Comparison of ENCODE assay signal across 9 cellular contexts in the genomic region with DNA sequence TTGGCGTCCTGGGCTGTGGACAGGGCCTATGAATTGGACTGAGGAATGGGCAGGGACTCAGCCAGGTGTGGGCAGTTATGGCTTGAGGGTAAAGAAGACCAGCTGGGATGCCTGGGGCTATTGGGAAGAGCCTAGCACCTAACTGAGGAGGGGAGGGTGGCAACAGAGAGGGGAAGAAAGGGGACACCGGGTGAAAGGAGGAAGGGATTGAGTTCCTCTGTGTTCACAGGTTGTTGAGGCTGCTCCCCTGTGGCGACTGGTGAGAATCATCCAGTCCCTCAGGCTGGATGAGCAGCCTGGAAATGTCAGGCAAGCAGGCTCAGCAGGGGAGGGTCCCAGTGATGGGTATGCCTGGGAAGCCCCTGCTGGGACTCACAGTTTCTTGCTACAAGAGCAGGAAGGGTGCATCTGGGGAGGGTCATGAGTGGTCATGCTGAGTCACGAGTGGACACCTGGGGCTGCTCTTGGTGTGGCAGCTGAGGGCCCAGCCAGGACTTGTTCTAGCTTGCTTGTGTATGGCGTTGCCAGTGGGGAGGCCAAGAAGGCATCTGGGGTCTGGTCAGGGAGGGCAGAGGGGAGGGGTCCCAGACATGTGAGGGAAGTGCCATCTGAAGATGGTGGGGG. TPM values are rescaled to one million over a fixed set of nuclear protein-coding genes. Genes with fewer than 3 reads are reported as not detected.
DNase-seq lines count a peak whose midpoint lies in the region; ATAC-seq and TF ChIP-seq lines count a peak whose summit lies in the region.
"Had no signal": no experiment of that assay in that cellular context is flagged by ENCODE, and none has a peak within 500 bp of the region (broad histone marks: within the 10 kb centered on the region; RNA-seq: fewer than 3 reads in every experiment).

No MANE protein-coding gene starts in this region.

- 67 to 72% methylated on average over 4 to 5 of the region's 5 CpGs for WGBS in endodermal cell (ENCODE audit: insufficient coverage in 1 of 2, insufficient read length in 1 of 2), 2 experiments

- H3K4me1 ChIP-seq in endodermal cell (ENCODE audit: control insufficient read depth, insufficient read depth, low read length) (no peaks in the 10 kb centered on the region), skeletal muscle satellite cell (ENCODE audit: control insufficient read depth, insufficient read depth, low read length) (peaks cover 13% of the 10 kb centered on the region)

- H3K9me3 Mint-ChIP-seq in activated CD4-positive, alpha-beta T cell treated with anti-CD3 and anti-CD28 coated beads for 36 hours (ENCODE audit: low read depth), result no peaks in the 10 kb centered on the region
- no peaks in the 10 kb centered on the region for H3K9me3 Mint-ChIP-seq in endodermal cell

- ATAC-seq in activated CD4-positive, alpha-beta T cell treated with anti-CD3 and anti-CD28 coated beads for 36 hours, result no peak
- ATAC-seq: sciatic nerve had no signal

- H3K27ac Mint-ChIP-seq in activated CD4-positive, alpha-beta T cell treated with anti-CD3 and anti-CD28 coated beads for 36 hours, result peak overlapping the region; percentile 47
- peak overlapping the region; percentile 58 for H3K27ac Mint-ChIP-seq in endodermal cell

- intact Hi-C loops in activated CD4-positive, alpha-beta T cell treated with anti-CD3 and anti-CD28 coated beads for 36 hours (cut with DNase I, micrococcal nuclease), result no loop called here

- POLR2A ChIA-PET in activated CD4-positive, alpha-beta T cell treated with anti-CD3 and anti-CD28 coated beads for 36 hours (lab: Charles Lee), result no interaction called here

- peaks cover 22% of the 10 kb centered on the region for H3K4me1 Mint-ChIP-seq in activated CD4-positive, alpha-beta T cell treated with anti-CD3 and anti-CD28 coated beads for 36 hours
- peaks cover 11% of the 10 kb centered on the region for H3K4me1 Mint-ChIP-seq in endodermal cell

- peak overlapping the region; percentile 86 for H3K4me3 Mint-ChIP-seq in activated CD4-positive, alpha-beta T cell treated with anti-CD3 and anti-CD28 coated beads for 36 hours
- H3K4me3 Mint-ChIP-seq in endodermal cell, result peak overlapping the region; percentile 67

- H3K27me3 ChIP-seq in endodermal cell (ENCODE audit: control insufficient read depth, insufficient read depth, low read length, poor library complexity, severe bottlenecking), result peaks cover 9% of the 10 kb centered on the region
- no peaks in the 10 kb centered on the region for H3K27me3 ChIP-seq in skeletal muscle satellite cell (ENCODE audit: control insufficient read depth, insufficient read depth, low read length)

- no peak for DNase-seq in activated CD4-positive, alpha-beta T cell treated with anti-CD3 and anti-CD28 coated beads for 36 hours
- DNase-seq in activated CD4-positive, alpha-beta T cell treated with anti-CD3 and anti-CD28 coated beads, Interleukin-2, amount 50 U/mL, for 1 hour, result no peak
- peak; percentile 39 for DNase-seq in NCI-H69 (lab: John Stamatoyannopoulos, UW)
- no peak for DNase-seq in endodermal cell
- DNase-seq in globus pallidus (ENCODE audit: low spot score), result no peak
- DNase-seq in putamen (ENCODE audit: low spot score), result no peak
- DNase-seq in NCI-H510A treated with DMSO at 0.1 percent for 48 hours (lab: John Stamatoyannopoulos, UW), result no peak

- peaks cover 10% of the 10 kb centered on the region for H3K36me3 Mint-ChIP-seq in activated CD4-positive, alpha-beta T cell treated with anti-CD3 and anti-CD28 coated beads for 36 hours (ENCODE audit: low read depth)
- peaks cover 19% of the 10 kb centered on the region for H3K36me3 Mint-ChIP-seq in endodermal cell (ENCODE audit: low read depth)

- CTCF ChIA-PET in activated CD4-positive, alpha-beta T cell treated with anti-CD3 and anti-CD28 coated beads for 36 hours (lab: Charles Lee), result interaction anchor here (0.7 kb wide), 1 partner anchor 96 kb away, joined by 3 read pairs; no protein-coding TSS in a partner anchor

- TF ChIP-seq CTCF in endodermal cell (conservative IDR thresholded peaks at IDR 0.05), result no peak

- H3K9me3 ChIP-seq in endodermal cell (ENCODE audit: control insufficient read depth, low read length), result no peaks in the 10 kb centered on the region
- no peaks in the 10 kb centered on the region for H3K9me3 ChIP-seq in skeletal muscle satellite cell (replicated peaks; ENCODE audit: low read length)

- peaks cover 2% of the 10 kb centered on the region for H3K27me3 Mint-ChIP-seq in activated CD4-positive, alpha-beta T cell treated with anti-CD3 and anti-CD28 coated beads for 36 hours
- peaks cover 16% of the 10 kb centered on the region for H3K27me3 Mint-ChIP-seq in endodermal cell (ENCODE audit: insufficient read depth)

- H3K36me3 ChIP-seq in endodermal cell (ENCODE audit: control insufficient read depth, insufficient read depth, low read length) (peaks cover 16% of the 10 kb centered on the region), skeletal muscle satellite cell (ENCODE audit: insufficient read depth, low read length) (peaks cover 25% of the 10 kb centered on the region)

- H3K4me2 ChIP-seq in skeletal muscle satellite cell (ENCODE audit: low read length), result peak overlapping the region; percentile 85

- H3K4me3 ChIP-seq in endodermal cell (ENCODE audit: low read length), result peak overlapping the region; percentile 77
- H3K4me3 ChIP-seq in skeletal muscle satellite cell (ENCODE audit: low read length), result peak overlapping the region; percentile 61

- H3K9ac ChIP-seq in endodermal cell (ENCODE audit: extremely low read depth, low read length, poor library complexity, severe bottlenecking), result no peak overlapping the region
- peak overlapping the region; percentile 36 for H3K9ac ChIP-seq in skeletal muscle satellite cell (ENCODE audit: low read depth, low read length)

- H3K27ac ChIP-seq in endodermal cell (ENCODE audit: low read depth, low read length), result no peak overlapping the region

RNA-seq across cellular contexts. Expression of gene ZNF324, which starts 1.4 kb away (rescaled TPM):
- 1 to 10 TPM; 4.7 to 7.5 TPM for total RNA-seq in activated CD4-positive, alpha-beta T cell treated with anti-CD3 and anti-CD28 coated beads for 36 hours
- 1 to 10 TPM; 7.0 to 8.7 TPM for total RNA-seq in endodermal cell
- 5.2 TPM for polyA plus RNA-seq in endodermal cell (2013, experiment 1 of 2)
- polyA plus RNA-seq in endodermal cell (2013, experiment 2 of 2), result 5.5 TPM
- 16.0 and 16.2 TPM in 2 replicates for total RNA-seq in skeletal muscle satellite cell (2012; rRNA removed)

RNA-seq across cellular contexts. Expression of gene ZNF446, which starts 7.8 kb away (rescaled TPM):
- 1 to 10 TPM; 4.2 to 4.7 TPM for total RNA-seq in activated CD4-positive, alpha-beta T cell treated with anti-CD3 and anti-CD28 coated beads for 36 hours
- total RNA-seq in endodermal cell, result 10 to 100 TPM; 10.4 to 10.7 TPM
- 11.6 TPM for polyA plus RNA-seq in endodermal cell (2013, experiment 1 of 2)
- 9.4 TPM for polyA plus RNA-seq in endodermal cell (2013, experiment 2 of 2)
- 7.0 and 7.4 TPM in 2 replicates for total RNA-seq in skeletal muscle satellite cell (2012; rRNA removed)

RNA-seq across cellular contexts. Expression of gene ZNF324B, which starts 16.9 kb away (rescaled TPM):
- 1 to 10 TPM; 5.8 to 7.5 TPM for total RNA-seq in activated CD4-positive, alpha-beta T cell treated with anti-CD3 and anti-CD28 coated beads for 36 hours
- 1 to 10 TPM; 5.4 to 6.0 TPM for total RNA-seq in endodermal cell
- polyA plus RNA-seq in endodermal cell (2013, experiment 1 of 2), result 2.8 TPM
- 2.2 TPM for polyA plus RNA-seq in endodermal cell (2013, experiment 2 of 2)
- 12.2 and 14.2 TPM in 2 replicates for total RNA-seq in skeletal muscle satellite cell (2012; rRNA removed)

RNA-seq across cellular contexts. Expression of gene ZNF132, which starts 28.4 kb away (rescaled TPM):
- total RNA-seq in activated CD4-positive, alpha-beta T cell treated with anti-CD3 and anti-CD28 coated beads for 36 hours, result 1 to 10 TPM; 3.3 to 4.4 TPM
- total RNA-seq in endodermal cell, result 1 to 10 TPM in 1 of 2 donors, under 1 TPM in 1; 0.71 to 1.2 TPM
- polyA plus RNA-seq in endodermal cell (2013, experiment 1 of 2), result 3.3 TPM
- 2.6 TPM for polyA plus RNA-seq in endodermal cell (2013, experiment 2 of 2)
- total RNA-seq in skeletal muscle satellite cell (2012; rRNA removed), result 7.1 and 10.0 TPM in 2 replicates

RNA-seq across cellular contexts. Expression of gene SLC27A5, which starts 43.5 kb away (rescaled TPM):
- total RNA-seq in activated CD4-positive, alpha-beta T cell treated with anti-CD3 and anti-CD28 coated beads for 36 hours, result 10 to 100 TPM in 1 of 2 experiments, 1 to 10 TPM in 1; 8.9 to 19.5 TPM
- 10 to 100 TPM; 13.6 to 15.3 TPM for total RNA-seq in endodermal cell
- polyA plus RNA-seq in endodermal cell (2013, experiment 1 of 2), result 11.6 TPM
- 9.0 TPM for polyA plus RNA-seq in endodermal cell (2013, experiment 2 of 2)
- 3.0 and 5.9 TPM in 2 replicates for total RNA-seq in skeletal muscle satellite cell (2012; rRNA removed)
